ENCODE assay signal across 28 cellular contexts in the genomic region with DNA sequence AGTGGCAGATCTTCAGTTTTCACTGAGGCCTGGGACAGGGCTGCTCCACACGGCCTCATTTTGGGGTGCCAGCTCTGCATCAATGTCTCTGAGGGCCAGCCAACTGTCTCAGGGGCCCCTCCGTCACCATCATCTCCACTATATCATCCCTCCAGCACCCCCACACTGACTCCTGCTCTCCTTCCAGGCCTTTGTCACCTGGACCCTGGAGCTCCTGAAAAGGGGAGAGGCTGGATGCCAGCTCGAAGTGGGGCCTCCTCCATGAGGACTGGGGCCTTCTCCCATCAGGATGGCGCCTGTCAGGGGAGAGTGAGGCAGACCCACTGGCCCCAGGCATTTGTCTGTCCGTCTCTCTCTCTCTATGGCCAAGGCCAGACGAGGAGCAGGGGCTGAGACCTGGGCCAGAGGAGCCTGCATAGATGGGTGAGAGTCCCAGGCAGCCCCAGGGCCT. TPM values are rescaled to one million over a fixed set of nuclear protein-coding genes. Genes with fewer than 3 reads are reported as not detected.
DNase-seq lines count a peak whose midpoint lies in the region; ATAC-seq and TF ChIP-seq lines count a peak whose summit lies in the region.
"Had no signal": no experiment of that assay in that cellular context is flagged by ENCODE, and none has a peak within 500 bp of the region (broad histone marks: within the 10 kb centered on the region; RNA-seq: fewer than 3 reads in every experiment).

No MANE protein-coding gene starts in this region.

- intact Hi-C loops in MCF 10A (cut with micrococcal nuclease), result no loop called here

- TF ChIP-seq CTCF in RWPE2 (IDR thresholded peaks at IDR 0.05; ENCODE audit: poor library complexity, severe bottlenecking), result no peak
- TF ChIP-seq CTCF in suprapubic skin (IDR thresholded peaks at IDR 0.05), result no peak
- TF ChIP-seq CTCF in MCF 10A (IDR thresholded peaks at IDR 0.05; ENCODE audit: unreplicated experiment), result no peak

- no peak for TF ChIP-seq EP300 in suprapubic skin (IDR thresholded peaks at IDR 0.05)

- BruUV-seq in MCF 10A (replicated peaks; lab: Mats Ljungman, UMichigan), result no TSS peak

- H3K27me3 ChIP-seq in RWPE2 (ENCODE audit: insufficient read depth, poor library complexity, severe bottlenecking) (no peaks in the 10 kb centered on the region), suprapubic skin (no peaks in the 10 kb centered on the region)
- H3K27me3 ChIP-seq: ascending aorta, tibial nerve had no signal

- H3K9me3 Mint-ChIP-seq in activated T-cell treated with anti-CD3 and anti-CD28 coated beads, Interleukin-2, amount 50 U/mL, for 72 hours, result no peaks in the 10 kb centered on the region
- no peaks in the 10 kb centered on the region for H3K9me3 Mint-ChIP-seq in MCF 10A (ENCODE audit: unreplicated experiment)
- H3K9me3 Mint-ChIP-seq: activated naive CD4-positive, alpha-beta T cell treated with anti-CD3 and anti-CD28 coated beads, Interleukin-2, amount 50 U/mL, for 24 hours; CD8-positive, alpha-beta T cell; memory B cell; stimulated activated naive CD8-positive, alpha-beta T cell treated with anti-CD3 and anti-CD28 coated beads, Interleukin-15, Interleukin-2, amounts not matched to agents 100 ng/mL and 50 ng/mL, for 24 hours had no signal

- H3K9me3 ChIP-seq in RWPE2 (ENCODE audit: severe bottlenecking), result no peaks in the 10 kb centered on the region
- no peaks in the 10 kb centered on the region for H3K9me3 ChIP-seq in suprapubic skin
- H3K9me3 ChIP-seq: ascending aorta, neutrophil, psoas muscle, tibial nerve had no signal

- TF ChIP-seq POLR2A in suprapubic skin (IDR thresholded peaks at IDR 0.05), result no peak

- ATAC-seq in activated T-cell treated with anti-CD3 and anti-CD28 coated beads, Interleukin-2, amount 50 U/mL, for 72 hours (replicated peaks in 1 of 2), result no peak
- no peak for ATAC-seq in RWPE2 (ENCODE audit: low read depth)
- ATAC-seq: CD8-positive, alpha-beta T cell; psoas muscle had no signal

- H3K4me3 Mint-ChIP-seq in activated T-cell treated with anti-CD3 and anti-CD28 coated beads, Interleukin-2, amount 50 U/mL, for 72 hours, result no peak overlapping the region
- H3K4me3 Mint-ChIP-seq in MCF 10A (ENCODE audit: unreplicated experiment), result no peak overlapping the region
- H3K4me3 Mint-ChIP-seq: activated naive CD4-positive, alpha-beta T cell treated with anti-CD3 and anti-CD28 coated beads, Interleukin-2, amount 50 U/mL, for 24 hours; CD8-positive, alpha-beta T cell; memory B cell; stimulated activated naive CD8-positive, alpha-beta T cell treated with anti-CD3 and anti-CD28 coated beads, Interleukin-15, Interleukin-2, amounts not matched to agents 100 ng/mL and 50 ng/mL, for 24 hours had no signal

- no peak overlapping the region for H3K27ac ChIP-seq in RWPE2 (ENCODE audit: poor library complexity, severe bottlenecking)
- no peak overlapping the region for H3K27ac ChIP-seq in suprapubic skin
- H3K27ac ChIP-seq: ascending aorta, cardiac muscle cell, neutrophil, psoas muscle, tibial nerve had no signal

- 77% methylated on average over 6 of the region's 6 CpGs for WGBS in suprapubic skin

- no peak overlapping the region for H3K27ac Mint-ChIP-seq in activated T-cell treated with anti-CD3 and anti-CD28 coated beads, Interleukin-2, amount 50 U/mL, for 72 hours
- no peak overlapping the region for H3K27ac Mint-ChIP-seq in MCF 10A (ENCODE audit: low read depth, unreplicated experiment)
- H3K27ac Mint-ChIP-seq: activated naive CD4-positive, alpha-beta T cell treated with anti-CD3 and anti-CD28 coated beads, Interleukin-2, amount 50 U/mL, for 24 hours; CD8-positive, alpha-beta T cell; stimulated activated naive CD8-positive, alpha-beta T cell treated with anti-CD3 and anti-CD28 coated beads, Interleukin-15, Interleukin-2, amounts not matched to agents 100 ng/mL and 50 ng/mL, for 24 hours had no signal

- H3K27me3 Mint-ChIP-seq in activated T-cell treated with anti-CD3 and anti-CD28 coated beads, Interleukin-2, amount 50 U/mL, for 72 hours (ENCODE audit: low read depth), result no peaks in the 10 kb centered on the region
- no peaks in the 10 kb centered on the region for H3K27me3 Mint-ChIP-seq in MCF 10A (ENCODE audit: insufficient read depth, unreplicated experiment)
- H3K27me3 Mint-ChIP-seq: activated naive CD4-positive, alpha-beta T cell treated with anti-CD3 and anti-CD28 coated beads, Interleukin-2, amount 50 U/mL, for 24 hours; stimulated activated naive CD8-positive, alpha-beta T cell treated with anti-CD3 and anti-CD28 coated beads, Interleukin-15, Interleukin-2, amounts not matched to agents 100 ng/mL and 50 ng/mL, for 24 hours had no signal

- POLR2A ChIA-PET in MCF 10A (lab: Yijun Ruan, JAX), result no interaction called here

- CTCF ChIA-PET in MCF 10A (lab: Yijun Ruan, JAX), result interaction anchor here (0.6 to 0.7 kb wide), 3 partner anchors 75 to 330 kb away, joined by 3 read pairs; no protein-coding TSS in a partner anchor

- H3K4me1 ChIP-seq in RWPE2 (ENCODE audit: insufficient read depth, poor library complexity, severe bottlenecking) (no peaks in the 10 kb centered on the region), suprapubic skin (no peaks in the 10 kb centered on the region)
- H3K4me1 ChIP-seq: ascending aorta, psoas muscle had no signal

- H3K4me3 ChIP-seq in RWPE2 (ENCODE audit: severe bottlenecking) (no peak overlapping the region), suprapubic skin (no peak overlapping the region)
- H3K4me3 ChIP-seq: ascending aorta, cardiac muscle cell, psoas muscle, tibial nerve had no signal

- H3K36me3 ChIP-seq in RWPE2 (ENCODE audit: low read depth), result no peaks in the 10 kb centered on the region
- H3K36me3 ChIP-seq in suprapubic skin, result no peaks in the 10 kb centered on the region
- H3K36me3 ChIP-seq: ascending aorta, cardiac muscle cell, neutrophil, tibial nerve had no signal

- H3K36me3 Mint-ChIP-seq in activated T-cell treated with anti-CD3 and anti-CD28 coated beads, Interleukin-2, amount 50 U/mL, for 72 hours (ENCODE audit: insufficient read depth in 2 of 2), result no peaks in the 10 kb centered on the region
- no peaks in the 10 kb centered on the region for H3K36me3 Mint-ChIP-seq in MCF 10A (ENCODE audit: insufficient read depth, unreplicated experiment)
- H3K36me3 Mint-ChIP-seq: activated naive CD4-positive, alpha-beta T cell treated with anti-CD3 and anti-CD28 coated beads, Interleukin-2, amount 50 U/mL, for 24 hours; CD8-positive, alpha-beta T cell had no signal

- peaks cover 16% of the 10 kb centered on the region for H3K4me1 Mint-ChIP-seq in activated T-cell treated with anti-CD3 and anti-CD28 coated beads, Interleukin-2, amount 50 U/mL, for 72 hours (ENCODE audit: low read depth)
- H3K4me1 Mint-ChIP-seq in MCF 10A (ENCODE audit: insufficient read depth, unreplicated experiment), result no peaks in the 10 kb centered on the region

- peak; percentile 7 to 10 for DNase-seq in activated T-cell treated with anti-CD3 and anti-CD28 coated beads, Interleukin-2, amount 50 U/mL, for 48 hours
- no peak for DNase-seq in activated T-cell treated with anti-CD3 and anti-CD28 coated beads, Interleukin-2, amount 50 U/mL, for 72 hours
- DNase-seq in RWPE2 (ENCODE audit: low spot score), result peak; percentile 22
- DNase-seq in islet precursor cell, result peak; percentile 43
- peak; percentile 31 to 55 for DNase-seq in suprapubic skin (ENCODE audit: low spot score in 2 of 2)
- no peak for DNase-seq in MCF 10A (ENCODE audit: unreplicated experiment)
- no peak for DNase-seq in OCI-M1 (lab: John Stamatoyannopoulos, UW)
- no peak for DNase-seq in NCI-H510A treated with DMSO at 0.1 percent for 48 hours (lab: John Stamatoyannopoulos, UW)
- DNase-seq: activated CD4-positive, alpha-beta T cell treated with anti-CD3 and anti-CD28 coated beads, Interleukin-2, amount 50 U/mL, for 4 hours; activated T-cell treated with anti-CD3 and anti-CD28 coated beads for 4 hours; dermis blood vessel endothelial cell; DMS 273 treated with DMSO at 0.1 percent for 48 hours; KG1; MM.1S; NCI-H1417; NCI-H2081; NCI-H226; psoas muscle; SW 1271; T-helper 9 cell had no signal

RNA-seq across cellular contexts. Expression of a gene that starts 44.7 kb away (rescaled TPM):
- total RNA-seq in activated T-cell treated with anti-CD3 and anti-CD28 coated beads, Interleukin-2, amount 50 U/mL, for 72 hours, result 10 to 100 TPM; 31.4 to 36.5 TPM
- total RNA-seq in suprapubic skin, result 10 to 100 TPM in 1 of 4 donors, 1 to 10 TPM in 3; 2.8 to 11.8 (median 4.1) TPM
- total RNA-seq in MCF 10A (2022), result 21.5 and 21.8 TPM in 2 replicates

Comparison
In these comparisons a context has a peak if more than half of its experiments do, and no peak if none do; other contexts are left out.
1. DNase-seq: peak in activated T-cell treated with anti-CD3 and anti-CD28 coated beads, Interleukin-2, amount 50 U/mL, for 48 hours (2 of 2), RWPE2 (single experiment), islet precursor cell (single experiment) and suprapubic skin (2 of 2); none in activated T-cell treated with anti-CD3 and anti-CD28 coated beads, Interleukin-2, amount 50 U/mL, for 72 hours (0 of 2), MCF 10A (single experiment), OCI-M1 (single experiment) and NCI-H510A treated with DMSO at 0.1 percent for 48 hours (single experiment).